ENCODE assay signal across 1 cellular context in genomic region chr1:32886012-32886827, GRCh38.
TF ChIP-seq lines count a peak whose summit lies in the region.

HPCA (plus strand) TSS chr1:32886491; CDS start chr1:32888899, 2,408 bp downstream.

TF ChIP-seq in HepG2, 621 proteins besides CTCF, POLR2A, EP300 and RAD21 (continued from another document and continues in another):
- no peak for TF ChIP-seq FUBP1 (CRISPR knock-in tag; IDR thresholded peaks at IDR 0.05; ENCODE audit: borderline replicate concordance)
- peak; percentile 63; the same call in 1 of the 2 replicates for TF ChIP-seq ZNF567 (CRISPR knock-in tag; IDR thresholded peaks at IDR 0.05; ENCODE audit: borderline replicate concordance)
- TF ChIP-seq REST (IDR thresholded peaks at IDR 0.05; ENCODE audit: borderline replicate concordance in 1 of 2, low read depth in 1 of 2, low read length in 2 of 2), result peak; percentile 91 to 100
- TF ChIP-seq RARG (CRISPR knock-in tag; IDR thresholded peaks at IDR 0.05; ENCODE audit: low read depth), result peak; percentile 85; the same call in 1 of the 2 replicates
- no peak for TF ChIP-seq KDM6A (CRISPR knock-in tag; IDR thresholded peaks at IDR 0.05; ENCODE audit: low read depth)
- TF ChIP-seq NCOA1 (CRISPR knock-in tag; IDR thresholded peaks at IDR 0.05), result peak; percentile 85; the same call in 1 of the 2 replicates
- 0 out of 2 replicates have a peak, but pooled peaks have one; percentile 41 for TF ChIP-seq PHF8 (CRISPR knock-in tag; IDR thresholded peaks at IDR 0.05)
- no peak for TF ChIP-seq CBX2 (IDR thresholded peaks at IDR 0.05; ENCODE audit: low read depth, low read length)
- peak; percentile 62; the same call in 1 of the 2 replicates for TF ChIP-seq CBX2 (CRISPR knock-in tag; IDR thresholded peaks at IDR 0.05; ENCODE audit: low read depth)
- TF ChIP-seq ZNF142 (CRISPR knock-in tag; IDR thresholded peaks at IDR 0.05), result peak; percentile 93
- peak; percentile 89 for TF ChIP-seq THRA (CRISPR knock-in tag; IDR thresholded peaks at IDR 0.05; ENCODE audit: borderline replicate concordance)
- peak; percentile 88; the same call in 1 of the 2 replicates for TF ChIP-seq ZNF253 (CRISPR knock-in tag; IDR thresholded peaks at IDR 0.05; ENCODE audit: borderline replicate concordance)
- TF ChIP-seq ZNF282 (IDR thresholded peaks at IDR 0.05; ENCODE audit: partially characterized antibody), result no peak
- no peak for TF ChIP-seq HNRNPL (IDR thresholded peaks at IDR 0.05; ENCODE audit: low read depth, low read length)
- TF ChIP-seq NFYB (CRISPR knock-in tag; IDR thresholded peaks at IDR 0.05), result peak; percentile 29; the same call in 1 of the 2 replicates
- peak; percentile 99 for TF ChIP-seq IRX3 (CRISPR knock-in tag; IDR thresholded peaks at IDR 0.05; ENCODE audit: borderline replicate concordance, low read depth)
- peak; percentile 100 for TF ChIP-seq MIER2 (CRISPR knock-in tag; IDR thresholded peaks at IDR 0.05)
- TF ChIP-seq TEAD3 (CRISPR knock-in tag; optimal IDR thresholded peaks at IDR 0.05; ENCODE audit: borderline replicate concordance), result peak; percentile 70
- TF ChIP-seq ZNF343 (CRISPR knock-in tag; IDR thresholded peaks at IDR 0.05), result peak; percentile 93
- no peak for TF ChIP-seq KAT2B (IDR thresholded peaks at IDR 0.05; ENCODE audit: borderline replicate concordance, low read depth, low read length)
- peak; percentile 99 for TF ChIP-seq ATF6 (CRISPR knock-in tag; conservative IDR thresholded peaks at IDR 0.05)
- peak; percentile 84 for TF ChIP-seq NCOA2 (CRISPR knock-in tag; IDR thresholded peaks at IDR 0.05)
- TF ChIP-seq ZNF710 (CRISPR knock-in tag; IDR thresholded peaks at IDR 0.05; ENCODE audit: borderline replicate concordance), result peak; percentile 92; the same call in 1 of the 2 replicates
- TF ChIP-seq ZNF264 (CRISPR knock-in tag; IDR thresholded peaks at IDR 0.05), result peak; percentile 87
- TF ChIP-seq PRDM4 (CRISPR knock-in tag; IDR thresholded peaks at IDR 0.05; ENCODE audit: borderline replicate concordance), result peak; percentile 94
- TF ChIP-seq CREB3 (CRISPR knock-in tag; IDR thresholded peaks at IDR 0.05), result peak; percentile 99
- peak; percentile 99 for TF ChIP-seq ZNF605 (CRISPR knock-in tag; IDR thresholded peaks at IDR 0.05)
- TF ChIP-seq ARID2 (CRISPR knock-in tag; IDR thresholded peaks at IDR 0.05; ENCODE audit: borderline replicate concordance), result peak; percentile 96
- TF ChIP-seq SP140L (CRISPR knock-in tag; IDR thresholded peaks at IDR 0.05; ENCODE audit: borderline replicate concordance), result peak; percentile 99; the same call in 1 of the 2 replicates
- peak; percentile 98 for TF ChIP-seq FLYWCH1 (CRISPR knock-in tag; IDR thresholded peaks at IDR 0.05)
- TF ChIP-seq MAX (IDR thresholded peaks at IDR 0.05), result peak; percentile 59
- peak; percentile 92 for TF ChIP-seq E2F5 (CRISPR knock-in tag; conservative IDR thresholded peaks at IDR 0.05)
- TF ChIP-seq KDM1A (CRISPR knock-in tag; IDR thresholded peaks at IDR 0.05), result peak; percentile 79
- no peak for TF ChIP-seq MBNL3 (CRISPR knock-in tag; conservative IDR thresholded peaks at IDR 0.05)
- TF ChIP-seq RAD51 (IDR thresholded peaks at IDR 0.05; ENCODE audit: borderline replicate concordance), result no peak
- TF ChIP-seq ATF1 (CRISPR knock-in tag; IDR thresholded peaks at IDR 0.05), result no peak
